ENCODE assay signal across 8 cellular contexts in genomic region chr20:2751347-2751867, GRCh38. TPM values are rescaled to one million over a fixed set of nuclear protein-coding genes. Genes with fewer than 3 reads are reported as not detected.
DNase-seq lines count a peak whose midpoint lies in the region; ATAC-seq and TF ChIP-seq lines count a peak whose summit lies in the region.

No MANE protein-coding gene starts in this region.

- H3K4me1 ChIP-seq in A673 (ENCODE audit: insufficient read depth, low read length, poor library complexity, severe bottlenecking) (peaks cover 5% of the 10 kb centered on the region), mucosa of rectum (ENCODE audit: control insufficient read depth in 2 of 2, insufficient read depth in 2 of 2, low read length in 2 of 2) (peaks cover 22% of the 10 kb centered on the region in 2 donors)

- H3K27ac ChIP-seq in A673 (ENCODE audit: low read depth, low read length, poor library complexity, severe bottlenecking) (no peak overlapping the region), HL-60 (replicated peaks) (no peak overlapping the region), mucosa of rectum (ENCODE audit: low read depth in 2 of 2, low read length in 2 of 2) (no peak overlapping the region)

- H3K9ac ChIP-seq in mucosa of rectum (ENCODE audit: low read depth in 1 of 2, low read length in 2 of 2): no peak overlapping the region

- DNase-seq in A673 (ENCODE audit: low spot score): no peak
- no peak for DNase-seq in HL-60 (ENCODE audit: low read depth in 1 of 2, low spot score in 1 of 2)
- no peak for DNase-seq in MCF 10A (ENCODE audit: unreplicated experiment)
- DNase-seq in NCI-H524 treated with DMSO at 0.1 percent for 48 hours (lab: John Stamatoyannopoulos, UW): no peak
- no peak for DNase-seq in superior temporal gyrus (ENCODE audit: extremely low spot score)
- no peak for DNase-seq in midbrain (lab: John Stamatoyannopoulos, UW)

- no peak for TF ChIP-seq CTCF in A673 (conservative IDR thresholded peaks at IDR 0.05; ENCODE audit: low read depth, low read length)
- TF ChIP-seq CTCF in HL-60 (IDR thresholded peaks at IDR 0.05; ENCODE audit: insufficient read depth, low read length): no peak
- no peak for TF ChIP-seq CTCF in MCF 10A (IDR thresholded peaks at IDR 0.05; ENCODE audit: unreplicated experiment)

- BruUV-seq in A673 (replicated peaks; lab: Mats Ljungman, UMichigan) (no TSS peak), MCF 10A (replicated peaks; lab: Mats Ljungman, UMichigan) (no TSS peak)

- no peaks in the 10 kb centered on the region for H3K36me3 ChIP-seq in A673 (ENCODE audit: insufficient read depth, low read length, poor library complexity, severe bottlenecking)
- no peaks in the 10 kb centered on the region for H3K36me3 ChIP-seq in mucosa of rectum (ENCODE audit: control insufficient read depth in 2 of 2, insufficient read depth in 2 of 2, low read length in 2 of 2)

- H3K27ac Mint-ChIP-seq in MCF 10A (ENCODE audit: low read depth, unreplicated experiment): no peak overlapping the region

- peaks cover 9% of the 10 kb centered on the region for H3K4me1 Mint-ChIP-seq in MCF 10A (ENCODE audit: insufficient read depth, unreplicated experiment)

- intact Hi-C loops in A673 (cut with micrococcal nuclease; ENCODE audit: unreplicated experiment) (no loop called here), MCF 10A (cut with micrococcal nuclease) (no loop called here)

- no peaks in the 10 kb centered on the region for H3K9me3 ChIP-seq in A673 (ENCODE audit: low read depth, low read length, poor library complexity, severe bottlenecking)
- H3K9me3 ChIP-seq in mucosa of rectum (ENCODE audit: control insufficient read depth in 2 of 2, low read length in 2 of 2): no peaks in the 10 kb centered on the region

- CTCF ChIA-PET in A673 (lab: Charles Lee) (no interaction called here), MCF 10A (lab: Yijun Ruan, JAX) (no interaction called here)

- H3K4me3 ChIP-seq in A673 (ENCODE audit: low read depth, low read length, poor library complexity, severe bottlenecking) (peak overlapping the region; percentile 49), HL-60 (replicated peaks; ENCODE audit: insufficient read depth, low read length) (peak overlapping the region; percentile 18; the same call in 1 of the 2 replicates), mucosa of rectum (ENCODE audit: low read length in 2 of 2) (peak overlapping the region; percentile 24 to 56)

- H3K27me3 Mint-ChIP-seq in MCF 10A (ENCODE audit: insufficient read depth, unreplicated experiment): peaks cover 57% of the 10 kb centered on the region

- H3K9me3 Mint-ChIP-seq in MCF 10A (ENCODE audit: unreplicated experiment): no peaks in the 10 kb centered on the region

- POLR2A ChIA-PET in A673 (lab: Charles Lee; ENCODE audit: low non-redundant PET) (no interaction called here), MCF 10A (lab: Yijun Ruan, JAX) (no interaction called here)

- ATAC-seq in GM21529 (IDR thresholded peaks at IDR 0.05; ENCODE audit: unreplicated experiment): no peak

- H3K27me3 ChIP-seq in A673 (replicated peaks; ENCODE audit: insufficient read depth, low read depth, low read length, poor library complexity): peaks cover 47% of the 10 kb centered on the region
- peaks cover 34% of the 10 kb centered on the region for H3K27me3 ChIP-seq in HL-60 (ENCODE audit: insufficient read depth, poor library complexity, severe bottlenecking)
- peaks cover 11 to 23% of the 10 kb centered on the region in 2 donors for H3K27me3 ChIP-seq in mucosa of rectum (ENCODE audit: control insufficient read depth in 2 of 2, insufficient read depth in 2 of 2, low read length in 2 of 2)

- H3K4me3 Mint-ChIP-seq in MCF 10A (ENCODE audit: unreplicated experiment): peak overlapping the region; percentile 29

- H3K36me3 Mint-ChIP-seq in MCF 10A (ENCODE audit: insufficient read depth, unreplicated experiment): no peaks in the 10 kb centered on the region

RNA-seq across cellular contexts. Expression of gene CPXM1, which starts 49.0 kb away (rescaled TPM):
- total RNA-seq in A673 (2021) (3.8 and 7.6 TPM in 2 replicates), MCF 10A (2022) (not detected in 2 replicates)

RNA-seq across cellular contexts. Expression of gene EBF4, which starts 58.8 kb away (rescaled TPM):
- total RNA-seq in A673 (2021): 0.52 and 1.2 TPM in 2 replicates
- total RNA-seq in MCF 10A (2022): not detected in 2 replicates
